8 cellular contexts compared by ENCODE assay signal in genomic region chrX:151359931-151360871, GRCh38. TPM values are rescaled to one million over a fixed set of nuclear protein-coding genes. Genes with fewer than 3 reads are reported as not detected.
DNase-seq lines count a peak whose midpoint lies in the region; ATAC-seq, FAIRE-seq and TF ChIP-seq lines count a peak whose summit lies in the region.

No MANE protein-coding gene starts in this region.

- TF ChIP-seq EP300 in K562 (IDR thresholded peaks at IDR 0.05; ENCODE audit: low read length): no peak

- ATAC-seq in GM18519 (IDR thresholded peaks at IDR 0.05; ENCODE audit: low FRiP score, unreplicated experiment) (peak; percentile 75), HG03460 (IDR thresholded peaks at IDR 0.05; ENCODE audit: unreplicated experiment) (peak; percentile 65), T-cell (replicated peaks in 1 of 4) (peak; percentile 45 to 65 (median 59)), K562 (peak; percentile 93), HG03095 (IDR thresholded peaks at IDR 0.05; ENCODE audit: unreplicated experiment) (no peak)

- no peak for TF ChIP-seq POLR2A in K562 (conservative IDR thresholded peaks at IDR 0.05)

- no peak overlapping the region for H3K4me2 ChIP-seq in K562 (ENCODE audit: insufficient read depth, low read length)

- peaks cover 6 to 37% of the 10 kb centered on the region in 2 donors for H3K27me3 Mint-ChIP-seq in T-cell

- POLR2A ChIA-PET in T-cell (lab: Charles Lee): interaction anchor here in 1 of 2 donors (0.7 kb wide), 1 partner anchor 183 kb away, joined by 5 read pairs; no protein-coding TSS in a partner anchor
- POLR2A ChIA-PET in K562 (lab: Yijun Ruan, JAX): no interaction called here

- no TSS peak for BruUV-seq in K562 (replicated peaks; lab: Mats Ljungman, UMichigan)

- FAIRE-seq in K562 (lab: Jason Lieb, UNC) (no peak), kidney (lab: Jason Lieb, UNC) (no peak)

- in situ Hi-C loops in K562 (cut with MboI): loop anchor here (25.0 kb wide), 2 partner anchors 198 to 573 kb away; no protein-coding TSS in a partner anchor

- CTCF ChIA-PET in T-cell (lab: Charles Lee): interaction anchor here (0.6 to 1.4 kb wide), 5 partner anchors 31 to 54 kb away, joined by 3 read pairs; partner anchors contain the start of gene VMA21 (in 1 of the 2)
- CTCF ChIA-PET in K562 (lab: Yijun Ruan, JAX; ENCODE audit: low intra/inter-chr PET ratio): no interaction called here

- TF ChIP-seq CTCF in AG09319 (IDR thresholded peaks at IDR 0.05; ENCODE audit: low read depth, low read length) (peak; percentile 66), K562 (IDR thresholded peaks at IDR 0.05 in 2 of 3, conservative IDR thresholded peaks at IDR 0.05 in 1 of 3; ENCODE audit: insufficient read depth in 2 of 3, low read depth in 1 of 3, low read length in 3 of 3) (peak; percentile 65 to 73 (median 71)), kidney (IDR thresholded peaks at IDR 0.05; ENCODE audit: borderline replicate concordance, extremely low read depth, insufficient read depth) (peak; percentile 33)

- DNase-seq in AG09319 (ENCODE audit: extremely low read depth, low read depth) (no peak), T-cell (peak in 30 of 34 experiments; percentile 2 to 42 (median 22)), K562 (ENCODE audit: extremely low read depth in 1 of 4, low spot score in 3 of 4) (peak; percentile 8 to 31 (median 20)), kidney (no peak)
- DNase-seq in stimulated activated CD8-positive, alpha-beta memory T cell treated with anti-CD3 and anti-CD28 coated beads, Interleukin-4, amount 100 ng/mL, for 48 hours: peak; percentile 65

- no peaks in the 10 kb centered on the region for H3K9me1 ChIP-seq in K562 (ENCODE audit: control insufficient read depth, insufficient read depth, low read length)

- H3K36me3 ChIP-seq in K562 (ENCODE audit: control insufficient read depth, insufficient read depth, low read length) (no peaks in the 10 kb centered on the region), kidney (ENCODE audit: control insufficient read depth in 1 of 2, insufficient read depth in 2 of 2, low read length in 2 of 2) (no peaks in the 10 kb centered on the region)

- H3K9me3 ChIP-seq in K562 (replicated peaks; ENCODE audit: control insufficient read depth, insufficient read depth, low read depth, low read length): no peaks in the 10 kb centered on the region
- H3K9me3 ChIP-seq in kidney (ENCODE audit: control insufficient read depth in 1 of 2, low read length in 2 of 2): no peaks in the 10 kb centered on the region

- H3K4me1 ChIP-seq in K562 (replicated peaks in 1 of 2; ENCODE audit: control insufficient read depth in 2 of 2, insufficient read depth in 2 of 2, low read length in 2 of 2) (peaks cover 0 to 5% of the 10 kb centered on the region in 2 experiments; a peak in 2 of 5 replicates), kidney (ENCODE audit: control insufficient read depth in 1 of 2, insufficient read depth in 1 of 2, low read depth in 1 of 2, low read length in 2 of 2) (no peaks in the 10 kb centered on the region)

- H3K4me3 Mint-ChIP-seq in T-cell: peak overlapping the region; percentile 25 to 58 (median 49)

- H3K27ac Mint-ChIP-seq in T-cell: no peak overlapping the region

- H3K27me3 ChIP-seq in K562 (ENCODE audit: control insufficient read depth in 2 of 2, insufficient read depth in 2 of 2, low read length in 2 of 2): peaks cover 0 to 9% of the 10 kb centered on the region in 2 experiments; a peak in 1 of 5 replicates

- H3K9ac ChIP-seq in K562 (ENCODE audit: insufficient read depth in 1 of 2, low read depth in 2 of 2, low read length in 2 of 2) (no peak overlapping the region), kidney (ENCODE audit: low read length in 2 of 2) (no peak overlapping the region)

- H3K4me3 ChIP-seq in K562 (no peak overlapping the region), kidney (ENCODE audit: low read length in 2 of 2) (peak overlapping the region in 1 of 2 donors; percentile 35)

- no peak overlapping the region for H2AFZ ChIP-seq in K562 (ENCODE audit: low read depth, low read length)

- H3K79me2 ChIP-seq in K562 (ENCODE audit: control insufficient read depth, insufficient read depth, low read length): no peaks in the 10 kb centered on the region

- TF ChIP-seq RAD21 in K562 (CRISPR knock-in tag; conservative IDR thresholded peaks at IDR 0.05 in 1 of 2, IDR thresholded peaks at IDR 0.05 in 1 of 2): peak; percentile 41 to 57

- H3K9me3 Mint-ChIP-seq in T-cell: no peaks in the 10 kb centered on the region

- H4K20me1 ChIP-seq in K562 (replicated peaks; ENCODE audit: control insufficient read depth, insufficient read depth, low read length): no peaks in the 10 kb centered on the region

- WGBS in K562 (ENCODE audit: insufficient coverage, low coverage, missing lambda C conversion rate): 4% methylated on average over 15 of the region's 25 CpGs

- H3K27ac ChIP-seq in K562 (ENCODE audit: extremely low read depth, low read depth, low read length) (no peak overlapping the region), kidney (ENCODE audit: low read depth in 2 of 2, low read length in 2 of 2) (no peak overlapping the region)

- no peaks in the 10 kb centered on the region for H3K36me3 Mint-ChIP-seq in T-cell

- H3K4me1 Mint-ChIP-seq in T-cell: peaks cover 0 to 3% (median 3%) of the 10 kb centered on the region in 3 donors

- intact Hi-C loops in K562 (cut with micrococcal nuclease): loop anchor here (5.0 kb wide), 1 partner anchor 208 kb away; no protein-coding TSS in a partner anchor
- intact Hi-C loops in kidney (cut with DNase I): no loop called here

TF ChIP-seq in K562, 482 proteins besides CTCF, POLR2A, EP300 and RAD21:
- TF ChIP-seq ZNF232 (CRISPR knock-in tag; IDR thresholded peaks at IDR 0.05): no peak
- 0 out of 2 replicates have a peak, but pooled peaks have one; percentile 26 for TF ChIP-seq SMC3 (conservative IDR thresholded peaks at IDR 0.05; ENCODE audit: insufficient read depth, low read depth, low read length)
- TF ChIP-seq RFX1 (IDR thresholded peaks at IDR 0.05): no peak
- TF ChIP-seq ZNF431 (CRISPR knock-in tag; IDR thresholded peaks at IDR 0.05): no peak

RNA-seq across cellular contexts. Expression of gene VMA21, which starts 36.8 kb away (rescaled TPM):
- total RNA-seq in T-cell (10 to 100 TPM; 22.8 to 28.2 (median 24.3) TPM), K562 (2014; rRNA removed) (47.5 and 53.5 TPM in 2 replicates), K562 (2014; rRNA removed; fragmentation: Illumina TruSeq; extraction: Trizol) (101 and 109 TPM in 2 replicates), K562 (2015; rRNA removed; fragmentation: Illumina TruSeq; extraction: Trizol) (87.1 and 96.7 TPM in 2 replicates), K562 (2021) (64.8 and 66.1 TPM in 2 replicates), kidney (38.5 TPM)
- total RNA-seq in K562 (2011; cell fraction: chromatin; rRNA removed; ENCODE audit: low replicate concordance): 10.1 and 26.8 TPM in 2 replicates
- 10.8 and 13.7 TPM in 2 replicates for total RNA-seq in K562 (2011; cell fraction: nucleolus; rRNA removed)
- 31.3 and 64.0 TPM in 2 replicates for total RNA-seq in K562 (2011; cell fraction: nucleoplasm; rRNA removed)
- polyA plus RNA-seq in K562 (2011; rRNA removed) (47.3 and 47.6 TPM in 2 replicates), K562 (2014; fragmentation: Illumina TruSeq; extraction: Trizol) (25.5 and 32.5 TPM in 2 replicates), K562 (2014; fragmentation: Nextera tagmentation; extraction: Ambion mirVana) (10 to 100 TPM; 17.5 to 27.8 TPM), K562 (2014; rRNA removed) (35.1 and 45.2 TPM in 2 replicates), kidney (ENCODE audit: insufficient read depth, low read depth, low replicate concordance) (16.9 TPM)
- polyA plus RNA-seq in K562 (2011; cell fraction: cytosol; rRNA removed): 18.9 and 29.1 TPM in 2 replicates
- 8.0 and 11.8 TPM in 2 replicates for polyA plus RNA-seq in K562 (2011; cell fraction: nucleus; rRNA removed)
- polyA plus RNA-seq in K562 (2012): 16.2 and 17.2 TPM in 2 replicates
- 64.2 and 75.1 TPM in 2 replicates for polyA minus RNA-seq in K562 (2011; rRNA and poly(A)+ RNA removed)
- 43.0 and 50.1 TPM in 2 replicates for polyA minus RNA-seq in K562 (2011; cell fraction: cytosol; rRNA and poly(A)+ RNA removed)
- 5.8 and 9.7 TPM in 2 replicates for polyA minus RNA-seq in K562 (2011; cell fraction: nucleus; rRNA and poly(A)+ RNA removed)

Comparison
In these comparisons a context has a peak if more than half of its experiments do, and no peak if none do; other contexts are left out.
1. DNase-seq: peak in T-cell (30 of 34), K562 (4 of 4) and stimulated activated CD8-positive, alpha-beta memory T cell treated with anti-CD3 and anti-CD28 coated beads, Interleukin-4, amount 100 ng/mL, for 48 hours (single experiment); none in AG09319 (single experiment) and kidney (single experiment).
2. Peak in every context shown above with its lines, with median percentiles within 50 percentile points of each other: CTCF ChIP-seq.